Comparison of ENCODE assay signal across 1 cellular context in the genomic region with DNA sequence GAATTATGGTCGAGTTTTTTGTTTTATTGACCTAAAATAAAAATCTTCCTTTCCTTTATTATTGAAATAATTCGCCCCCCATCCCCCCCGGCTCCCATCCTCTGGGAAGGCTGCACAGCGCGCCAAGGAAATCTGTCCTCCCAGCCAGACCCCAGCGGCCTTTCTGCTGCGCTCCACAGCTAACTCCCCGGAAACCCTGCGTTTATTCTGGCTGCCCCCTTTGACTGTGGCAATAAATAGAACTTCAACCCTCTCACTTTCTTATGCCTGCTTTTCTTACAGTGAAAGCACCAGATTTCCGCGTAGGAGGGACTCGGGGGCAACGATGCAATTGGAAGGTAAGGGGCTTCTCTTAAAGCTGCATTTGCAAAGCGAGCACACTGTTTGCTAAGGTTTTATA.
TF ChIP-seq lines count a peak whose summit lies in the region.

No MANE protein-coding gene starts in this region.

TF ChIP-seq in IMR-90, 13 proteins besides CTCF, POLR2A, EP300 and RAD21:
- TF ChIP-seq MAFK (IDR thresholded peaks at IDR 0.05; ENCODE audit: low read depth, low read length) (no peak), SMC3 (IDR thresholded peaks at IDR 0.05; ENCODE audit: low read depth, low read length) (no peak), CEBPB (IDR thresholded peaks at IDR 0.05; ENCODE audit: low read depth, low read length) (no peak), MXI1 (IDR thresholded peaks at IDR 0.05; ENCODE audit: borderline replicate concordance, low read depth, low read length) (no peak), ELK1 (IDR thresholded peaks at IDR 0.05; ENCODE audit: borderline replicate concordance, low read depth, low read length) (no peak), CHD1 (IDR thresholded peaks at IDR 0.05; ENCODE audit: low read depth, low read length) (no peak), FOS (IDR thresholded peaks at IDR 0.05; ENCODE audit: low read depth, low read length) (no peak), RCOR1 (IDR thresholded peaks at IDR 0.05; ENCODE audit: insufficient replicate concordance, low read length) (no peak), NFE2L2 (IDR thresholded peaks at IDR 0.05; ENCODE audit: low read depth, low read length) (no peak), BHLHE40 (IDR thresholded peaks at IDR 0.05; ENCODE audit: low read depth, low read length) (no peak), MAZ (IDR thresholded peaks at IDR 0.05; ENCODE audit: borderline replicate concordance, low read depth, low read length) (no peak), RFX5 (IDR thresholded peaks at IDR 0.05; ENCODE audit: low read depth, low read length) (no peak)
- TF ChIP-seq, protein P1, sequence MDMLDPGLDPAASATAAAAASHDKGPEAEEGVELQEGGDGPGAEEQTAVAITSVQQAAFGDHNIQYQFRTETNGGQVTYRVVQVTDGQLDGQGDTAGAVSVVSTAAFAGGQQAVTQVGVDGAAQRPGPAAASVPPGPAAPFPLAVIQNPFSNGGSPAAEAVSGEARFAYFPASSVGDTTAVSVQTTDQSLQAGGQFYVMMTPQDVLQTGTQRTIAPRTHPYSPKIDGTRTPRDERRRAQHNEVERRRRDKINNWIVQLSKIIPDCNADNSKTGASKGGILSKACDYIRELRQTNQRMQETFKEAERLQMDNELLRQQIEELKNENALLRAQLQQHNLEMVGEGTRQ (IDR thresholded peaks at IDR 0.05; ENCODE audit: low read depth, low read length) = no peak
